Comparison of ENCODE assay signal across 1 cellular context in the genomic region with DNA sequence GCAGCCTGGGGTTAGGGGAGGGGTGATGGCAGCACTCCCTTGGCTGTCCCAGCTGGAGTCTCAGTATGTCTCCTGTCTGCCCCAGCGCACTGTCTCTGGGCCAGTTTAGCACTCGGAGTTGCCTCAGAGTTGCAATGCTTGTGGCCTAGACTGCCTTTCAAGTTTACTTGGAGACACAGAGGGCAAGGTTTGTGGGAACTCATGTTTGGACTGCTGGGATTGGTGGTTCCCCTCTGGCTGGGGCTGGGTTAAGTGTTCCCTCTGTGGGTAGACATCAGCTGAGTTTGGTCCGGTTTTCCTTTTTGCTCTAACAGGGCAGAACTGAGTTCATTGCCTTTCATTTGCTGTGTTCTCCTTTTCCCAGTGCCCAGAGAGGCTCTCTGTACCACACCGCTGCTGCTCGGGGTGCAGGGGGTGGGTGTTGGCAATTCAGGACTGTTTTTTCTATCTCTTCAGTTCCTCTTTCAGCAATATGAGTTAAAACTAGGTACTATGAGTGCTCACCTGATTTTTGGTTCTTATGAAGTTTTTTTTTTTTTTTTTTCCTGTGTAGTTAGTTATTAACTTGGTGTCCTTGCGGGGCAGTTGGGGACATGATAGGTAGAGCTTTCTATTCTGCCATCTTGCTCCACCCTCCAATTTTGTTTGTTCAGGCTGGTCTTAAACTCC.
TF ChIP-seq lines count a peak whose summit lies in the region.

No MANE protein-coding gene starts in this region.

TF ChIP-seq in GM12878, 131 proteins besides CTCF, POLR2A, EP300 and RAD21:
- peak; percentile 64; the same call in 1 of the 2 replicates for TF ChIP-seq SPI1 (IDR thresholded peaks at IDR 0.05; ENCODE audit: borderline replicate concordance, insufficient read depth, low read depth, low read length)
- TF ChIP-seq, protein P1, sequence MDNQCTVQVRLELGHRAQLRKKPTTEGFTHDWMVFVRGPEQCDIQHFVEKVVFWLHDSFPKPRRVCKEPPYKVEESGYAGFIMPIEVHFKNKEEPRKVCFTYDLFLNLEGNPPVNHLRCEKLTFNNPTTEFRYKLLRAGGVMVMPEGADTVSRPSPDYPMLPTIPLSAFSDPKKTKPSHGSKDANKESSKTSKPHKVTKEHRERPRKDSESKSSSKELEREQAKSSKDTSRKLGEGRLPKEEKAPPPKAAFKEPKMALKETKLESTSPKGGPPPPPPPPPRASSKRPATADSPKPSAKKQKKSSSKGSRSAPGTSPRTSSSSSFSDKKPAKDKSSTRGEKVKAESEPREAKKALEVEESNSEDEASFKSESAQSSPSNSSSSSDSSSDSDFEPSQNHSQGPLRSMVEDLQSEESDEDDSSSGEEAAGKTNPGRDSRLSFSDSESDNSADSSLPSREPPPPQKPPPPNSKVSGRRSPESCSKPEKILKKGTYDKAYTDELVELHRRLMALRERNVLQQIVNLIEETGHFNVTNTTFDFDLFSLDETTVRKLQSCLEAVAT (IDR thresholded peaks at IDR 0.05) = no peak
- TF ChIP-seq STAT1 (conservative IDR thresholded peaks at IDR 0.05) = no peak
- peak; percentile 68; the same call in 1 of the 2 replicates for TF ChIP-seq ZNF384 (IDR thresholded peaks at IDR 0.05; ENCODE audit: borderline replicate concordance, low read depth, low read length)
TF ChIP-seq in GM12878: peak in this region for 2.
